In genomic region chr1:186768906-186769305, GRCh38 we compare ENCODE assay signal across 12 cellular contexts. TPM values are rescaled to one million over a fixed set of nuclear protein-coding genes. Genes with fewer than 3 reads are reported as not detected.
DNase-seq lines count a peak whose midpoint lies in the region; ATAC-seq and TF ChIP-seq lines count a peak whose summit lies in the region.
"Had no signal": no experiment of that assay in that cellular context is flagged by ENCODE, and none has a peak within 500 bp of the region (broad histone marks: within the 10 kb centered on the region; RNA-seq: fewer than 3 reads in every experiment).

No MANE protein-coding gene starts in this region.

- H3K27me3 ChIP-seq in PC-9 (ENCODE audit: insufficient read depth, low read depth): no peaks in the 10 kb centered on the region
- H3K27me3 ChIP-seq: esophagus muscularis mucosa had no signal

- no peaks in the 10 kb centered on the region for H3K79me2 ChIP-seq in PC-9 (ENCODE audit: low read depth)

- H3K27ac Mint-ChIP-seq in Calu3 (ENCODE audit: unreplicated experiment): no peak overlapping the region
- H3K27ac Mint-ChIP-seq: immature natural killer cell; naive thymus-derived CD4-positive, alpha-beta T cell had no signal

- no peak overlapping the region for H3K4me3 Mint-ChIP-seq in Calu3 (ENCODE audit: low read depth, unreplicated experiment)
- H3K4me3 Mint-ChIP-seq: immature natural killer cell; naive thymus-derived CD4-positive, alpha-beta T cell had no signal

- no peaks in the 10 kb centered on the region for H4K20me1 ChIP-seq in PC-9 (ENCODE audit: insufficient read depth)

- POLR2A ChIA-PET in PC-9 (lab: Charles Lee; ENCODE audit: unreplicated experiment): interaction anchor here (0.6 kb wide), 1 partner anchor 388 kb away, joined by 9 read pairs; no protein-coding TSS in a partner anchor

- intact Hi-C loops in Calu3 (cut with micrococcal nuclease; ENCODE audit: unreplicated experiment) (no loop called here), PC-9 (cut with micrococcal nuclease; ENCODE audit: unreplicated experiment) (no loop called here)

- no peaks in the 10 kb centered on the region for H3K4me1 ChIP-seq in PC-9 (replicated peaks; ENCODE audit: insufficient read depth)
- H3K4me1 ChIP-seq: esophagus muscularis mucosa had no signal

- peak; percentile 68 for ATAC-seq in GM19025 (IDR thresholded peaks at IDR 0.05; ENCODE audit: low read depth, unreplicated experiment)
- ATAC-seq in HG02571 (IDR thresholded peaks at IDR 0.05; ENCODE audit: unreplicated experiment): peak; percentile 69
- peak; percentile 78 for ATAC-seq in HG03280 (IDR thresholded peaks at IDR 0.05; ENCODE audit: unreplicated experiment)
- ATAC-seq: naive thymus-derived CD4-positive, alpha-beta T cell had no signal

- DNase-seq in Calu3 (peak; percentile 14), DMS53 (lab: John Stamatoyannopoulos, UW) (no peak), NCI-H146 (lab: John Stamatoyannopoulos, UW) (no peak), GM03348 (ENCODE audit: low spot score) (no peak), PC-9 (no peak)
- DNase-seq: HCEC 1CT; immature natural killer cell; naive thymus-derived CD4-positive, alpha-beta T cell had no signal

- no peaks in the 10 kb centered on the region for H3K9me3 Mint-ChIP-seq in Calu3 (ENCODE audit: low read depth, unreplicated experiment)
- H3K9me3 Mint-ChIP-seq: naive thymus-derived CD4-positive, alpha-beta T cell had no signal

- H3K9me3 ChIP-seq in PC-9 (ENCODE audit: insufficient read depth, low read depth): no peaks in the 10 kb centered on the region
- H3K9me3 ChIP-seq: esophagus muscularis mucosa had no signal

- no peaks in the 10 kb centered on the region for H3K9me2 ChIP-seq in PC-9 (ENCODE audit: insufficient read depth)

- no peak overlapping the region for H3K27ac ChIP-seq in PC-9
- H3K27ac ChIP-seq: esophagus muscularis mucosa had no signal

- H3K4me1 Mint-ChIP-seq in Calu3 (ENCODE audit: low read depth, unreplicated experiment): peaks cover 4% of the 10 kb centered on the region
- H3K4me1 Mint-ChIP-seq: immature natural killer cell; naive thymus-derived CD4-positive, alpha-beta T cell had no signal

- no peaks in the 10 kb centered on the region for H3K36me3 ChIP-seq in PC-9 (ENCODE audit: low read depth)
- H3K36me3 ChIP-seq: esophagus muscularis mucosa had no signal

- H3K27me3 Mint-ChIP-seq in Calu3 (ENCODE audit: unreplicated experiment): no peaks in the 10 kb centered on the region

- no peaks in the 10 kb centered on the region for H3F3A ChIP-seq in PC-9 (ENCODE audit: insufficient read depth, low read depth)

- TF ChIP-seq CTCF in Calu3 (IDR thresholded peaks at IDR 0.05; ENCODE audit: unreplicated experiment): no peak
- no peak for TF ChIP-seq CTCF in PC-9 (conservative IDR thresholded peaks at IDR 0.05)

- no peak overlapping the region for H2AFZ ChIP-seq in PC-9

- H3K4me3 ChIP-seq in PC-9: no peak overlapping the region
- H3K4me3 ChIP-seq: esophagus muscularis mucosa had no signal

- H3K4me2 ChIP-seq in PC-9: no peak overlapping the region

- no TSS peak for BruUV-seq in Calu3 (replicated peaks; lab: Mats Ljungman, UMichigan)
- no TSS peak for BruUV-seq in PC-9 (replicated peaks; lab: Mats Ljungman, UMichigan)

- CTCF ChIA-PET in Calu3 (lab: Charles Lee): interaction anchor here (0.7 to 1.1 kb wide), 3 partner anchors 12 to 493 kb away, joined by 3 read pairs; no protein-coding TSS in a partner anchor
- CTCF ChIA-PET in PC-9 (lab: Charles Lee): no interaction called here

- no peaks in the 10 kb centered on the region for H3K36me3 Mint-ChIP-seq in Calu3 (ENCODE audit: insufficient read depth, unreplicated experiment)
- H3K36me3 Mint-ChIP-seq: immature natural killer cell; naive thymus-derived CD4-positive, alpha-beta T cell had no signal

RNA-seq across cellular contexts. Expression of gene PLA2G4A, which starts 59.8 kb away (rescaled TPM):
- total RNA-seq in Calu3 (2022) (29.8 and 36.0 TPM in 2 replicates), PC-9 (2021) (2.0 and 3.3 TPM in 2 replicates)
